In the genomic region with DNA sequence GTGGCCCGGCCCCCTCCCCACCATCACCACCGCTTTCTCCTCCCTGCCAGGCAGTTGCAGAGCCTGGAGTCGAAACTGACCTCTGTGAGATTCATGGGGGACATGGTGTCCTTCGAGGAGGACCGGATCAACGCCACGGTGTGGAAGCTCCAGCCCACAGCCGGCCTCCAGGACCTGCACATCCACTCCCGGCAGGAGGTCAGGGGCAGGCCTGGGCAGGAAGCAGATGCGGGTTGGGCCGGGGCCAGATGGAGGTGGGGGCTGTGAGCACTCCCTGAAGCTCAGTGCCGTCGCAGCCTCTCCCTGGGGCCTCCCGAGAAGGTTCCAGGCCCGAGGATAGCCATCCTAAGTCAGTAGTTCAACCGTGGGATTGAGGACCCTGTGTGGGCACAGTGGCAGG, we compare ENCODE assay signal across 18 cellular contexts. TPM values are rescaled to one million over a fixed set of nuclear protein-coding genes. Genes with fewer than 3 reads are reported as not detected.
DNase-seq lines count a peak whose midpoint lies in the region; ATAC-seq and TF ChIP-seq lines count a peak whose summit lies in the region.
"Had no signal": no experiment of that assay in that cellular context is flagged by ENCODE, and none has a peak within 500 bp of the region (broad histone marks: within the 10 kb centered on the region; RNA-seq: fewer than 3 reads in every experiment).

No MANE protein-coding gene starts in this region.

- peak overlapping the region; percentile 77 for H3K4me2 ChIP-seq in BLaER1

- H3K4me3 ChIP-seq in BLaER1 (no peak overlapping the region), MG63 (no peak overlapping the region), brain microvascular endothelial cell (ENCODE audit: low read depth, low read length) (no peak overlapping the region), right lobe of liver (no peak overlapping the region)
- H3K4me3 ChIP-seq: Peyer's patch, tibial nerve had no signal

- no peaks in the 10 kb centered on the region for H4K20me1 ChIP-seq in BLaER1

- peak; percentile 16 to 49 (median 35) for ATAC-seq in right lobe of liver

- intact Hi-C loops in right lobe of liver (cut with DNase I), result loop anchor here (5.0 kb wide), 2 partner anchors 68 to 73 kb away; no protein-coding TSS in a partner anchor

- peak; percentile 44 for DNase-seq in MG63
- DNase-seq in brain microvascular endothelial cell, result peak; percentile 9
- peak in 1 of 3 donors; percentile 55 for DNase-seq in right lobe of liver
- no peak for DNase-seq in glomerular visceral epithelial cell (ENCODE audit: extremely low spot score)
- no peak for DNase-seq in superior temporal gyrus (ENCODE audit: extremely low spot score)
- no peak for DNase-seq in amniotic stem cell (lab: John Stamatoyannopoulos, UW)
- no peak for DNase-seq in substantia nigra (lab: John Stamatoyannopoulos, UW)
- DNase-seq: activated CD4-positive, alpha-beta T cell treated with anti-CD3 and anti-CD28 coated beads for 48 hours; activated T-cell treated with anti-CD3 and anti-CD28 coated beads, Interleukin-2, amount 50 U/mL, for 1 hour; foreskin fibroblast; NCI-H1092 treated with DMSO at 0.1 percent for 48 hours; NCI-H526; Peyer's patch; stimulated activated CD4-positive, alpha-beta T cell treated with anti-CD3 and anti-CD28 coated beads, Interleukin-1b, Interleukin-23, amount 100 ng/mL, for 48 hours; stimulated activated CD8-positive, alpha-beta memory T cell treated with anti-CD3 and anti-CD28 coated beads, Interleukin-4, amount 100 ng/mL, for 48 hours had no signal

- H3K27me3 ChIP-seq in BLaER1 (no peaks in the 10 kb centered on the region), MG63 (no peaks in the 10 kb centered on the region), brain microvascular endothelial cell (replicated peaks) (no peaks in the 10 kb centered on the region), right lobe of liver (no peaks in the 10 kb centered on the region)
- H3K27me3 ChIP-seq: Peyer's patch, tibial nerve had no signal

- H3K4me1 ChIP-seq in BLaER1 (peaks cover 57% of the 10 kb centered on the region), right lobe of liver (no peaks in the 10 kb centered on the region)

- H3K9ac ChIP-seq in BLaER1, result peak overlapping the region; percentile 69

- H3K27ac ChIP-seq in BLaER1 (peak overlapping the region; percentile 83), brain microvascular endothelial cell (no peak overlapping the region), right lobe of liver (no peak overlapping the region), substantia nigra (ENCODE audit: low read depth, low read length, poor library complexity, severe bottlenecking) (no peak overlapping the region)
- H3K27ac ChIP-seq: Peyer's patch had no signal

- in situ Hi-C loops in brain microvascular endothelial cell (cut with HindIII; ENCODE audit: low pct_ligation_motif_present, low sequenced_read_pairs), result no loop called here

- TF ChIP-seq POLR2A in right lobe of liver (IDR thresholded peaks at IDR 0.05), result no peak

- peaks cover 3% of the 10 kb centered on the region; the same call in 1 of the 2 replicates for H3K36me3 ChIP-seq in BLaER1
- no peaks in the 10 kb centered on the region for H3K36me3 ChIP-seq in MG63
- H3K36me3 ChIP-seq in brain microvascular endothelial cell (replicated peaks), result no peaks in the 10 kb centered on the region
- no peaks in the 10 kb centered on the region for H3K36me3 ChIP-seq in right lobe of liver

- 69% methylated on average over 9 of the region's 16 CpGs for whole genome bisulfite sequencing in right lobe of liver (ENCODE audit: insufficient coverage, low coverage, low lambda C conversion rate, missing lambda C conversion rate)

- TF ChIP-seq CTCF in brain microvascular endothelial cell (IDR thresholded peaks at IDR 0.05; ENCODE audit: low read depth, low read length, missing control alignments) (no peak), right lobe of liver (IDR thresholded peaks at IDR 0.05) (no peak)

- H3K9me3 ChIP-seq in BLaER1, result no peaks in the 10 kb centered on the region
- H3K9me3 ChIP-seq in MG63, result no peaks in the 10 kb centered on the region
- H3K9me3 ChIP-seq in right lobe of liver, result no peaks in the 10 kb centered on the region
- H3K9me3 ChIP-seq: Peyer's patch, tibial nerve had no signal

RNA-seq across cellular contexts. Expression of gene ADGRG3, which starts 14.2 kb away (rescaled TPM):
- total RNA-seq in MG63 (2014; rRNA removed; shearing (Covaris generic); ENCODE audit: low replicate concordance), result not detected in 2 replicates
- total RNA-seq in right lobe of liver, result 1 to 10 TPM in 1 of 6 experiments, under 1 TPM in 5; 0.37 to 1.6 (median 0.83) TPM
- total RNA-seq: renal cortical epithelial cell had no signal

RNA-seq across cellular contexts. Expression of gene ADGRG1, which starts 25.5 kb away (rescaled TPM):
- 1.4 and 1.6 TPM in 2 replicates for total RNA-seq in MG63 (2014; rRNA removed; shearing (Covaris generic); ENCODE audit: low replicate concordance)
- 1 to 10 TPM; 1.8 to 4.2 (median 3.4) TPM for total RNA-seq in right lobe of liver

RNA-seq across cellular contexts. Expression of gene DRC7, which starts 40.7 kb away (rescaled TPM):
- total RNA-seq in MG63 (2014; rRNA removed; shearing (Covaris generic); ENCODE audit: low replicate concordance), result not detected in 2 replicates
- under 1 TPM; 0.06 to 0.37 (median 0.19) TPM for total RNA-seq in right lobe of liver
- total RNA-seq: Peyer's patch had no signal

Comparison
In these comparisons a context has a peak if more than half of its experiments do, and no peak if none do; other contexts are left out.
1. DNase-seq: peak in MG63 (single experiment) and brain microvascular endothelial cell (single experiment); none in glomerular visceral epithelial cell (single experiment), superior temporal gyrus (single experiment), amniotic stem cell (single experiment) and substantia nigra (0 of 49).